29 cellular contexts compared by ENCODE assay signal in genomic region chr3:43613980-43614379, GRCh38.
"Had no signal": no experiment of that assay in that cellular context is flagged by ENCODE, and none has a peak within 500 bp of the region (broad histone marks: within the 10 kb centered on the region; RNA-seq: fewer than 3 reads in every experiment).

No MANE protein-coding gene starts in this region.

- H3K9me3 ChIP-seq: colonic mucosa had no signal

- H3K36me3 ChIP-seq: colonic mucosa, WERI-Rb-1 had no signal

- H3K9me3 Mint-ChIP-seq: activated B cell treated with CpG ODN at 0.5 μM for 24 hours; activated CD8-positive, alpha-beta T cell treated with anti-CD3 and anti-CD28 coated beads for 36 hours; activated T-cell treated with anti-CD3 and anti-CD28 coated beads, Interleukin-2, amount 50 U/mL, for 4 hours; activated T-helper 17 cell treated with anti-CD3 and anti-CD28 coated beads, Interleukin-2, amount 50 U/mL, for 72 hours; endodermal cell; T-helper 2 cell treated with Interferon-gamma antibody and Interleukin-4, amounts not matched to agents 5 μg/mL and 100 μg/mL, for 36 hours had no signal

- H3K4me1 Mint-ChIP-seq: activated B cell treated with CpG ODN at 0.5 μM for 24 hours; activated T-helper 17 cell treated with anti-CD3 and anti-CD28 coated beads, Interleukin-2, amount 50 U/mL, for 72 hours had no signal

- H3K27me3 Mint-ChIP-seq: activated B cell treated with CpG ODN at 0.5 μM for 24 hours; activated CD8-positive, alpha-beta T cell treated with anti-CD3 and anti-CD28 coated beads for 36 hours; activated naive CD8-positive, alpha-beta T cell; activated T-helper 17 cell treated with anti-CD3 and anti-CD28 coated beads, Interleukin-2, amount 50 U/mL, for 72 hours; T-helper 17 cell had no signal

- H3K27me3 ChIP-seq: colonic mucosa had no signal

- ATAC-seq: activated CD4-positive, CD25-positive, alpha-beta regulatory T cell treated with anti-CD3 and anti-CD28 coated beads, Interleukin-2, amount 50 U/mL, for 24 hours; activated CD8-positive, alpha-beta T cell treated with anti-CD3 and anti-CD28 coated beads for 36 hours; activated T-cell treated with anti-CD3 and anti-CD28 coated beads, Interleukin-2, amount 50 U/mL, for 4 hours; activated T-helper 17 cell treated with anti-CD3 and anti-CD28 coated beads, Interleukin-2, amount 50 U/mL, for 72 hours; esophagus mucosa; T-helper 17 cell had no signal

- H3K4me3 Mint-ChIP-seq: activated B cell treated with CpG ODN at 0.5 μM for 24 hours; activated CD8-positive, alpha-beta T cell treated with anti-CD3 and anti-CD28 coated beads for 36 hours; activated naive CD8-positive, alpha-beta T cell; activated T-cell treated with anti-CD3 and anti-CD28 coated beads, Interleukin-2, amount 50 U/mL, for 4 hours; activated T-helper 17 cell treated with anti-CD3 and anti-CD28 coated beads, Interleukin-2, amount 50 U/mL, for 72 hours; endodermal cell; T-helper 17 cell; T-helper 2 cell treated with Interferon-gamma antibody and Interleukin-4, amounts not matched to agents 5 μg/mL and 100 μg/mL, for 36 hours had no signal

- H3K4me3 ChIP-seq: colonic mucosa had no signal

- FAIRE-seq: astrocyte, frontal cortex had no signal

- DNase-seq: activated B cell treated with CpG ODN at 0.5 μM for 24 hours; activated CD4-positive, alpha-beta T cell treated with anti-CD3 and anti-CD28 coated beads for 48 hours; activated CD4-positive, alpha-beta T cell treated with anti-CD3 and anti-CD28 coated beads, Interleukin-2, amount 50 U/mL, for 1 hour; activated CD4-positive, alpha-beta T cell treated with anti-CD3 and anti-CD28 coated beads, Interleukin-2, amount 50 U/mL, for 48 hours; activated CD8-positive, alpha-beta memory T cell treated with anti-CD3 and anti-CD28 coated beads for 24 hours; activated CD8-positive, alpha-beta T cell treated with anti-CD3 and anti-CD28 coated beads for 36 hours; activated effector memory CD4-positive, alpha-beta T cell treated with Interleukin-2 at 50 U/mL for 16 hours; activated gamma-delta T cell treated with Interleukin-2 at 50 U/mL for 16 hours; activated naive CD4-positive, alpha-beta T cell treated with anti-CD3 and anti-CD28 coated beads, Interleukin-2, amount 50 U/mL, for 16 hours; activated naive CD4-positive, alpha-beta T cell treated with Interleukin-2 at 50 U/mL for 16 hours; activated T-cell treated with anti-CD3 and anti-CD28 coated beads, Interleukin-2, amount 50 U/mL, for 4 hours; amniotic stem cell; anterior cingulate cortex; caudate nucleus; colonic mucosa; effector memory CD4-positive, alpha-beta T cell; endodermal cell; foreskin fibroblast; T-helper 1 cell; T-helper 17 cell; T1000; WERI-Rb-1 had no signal

- H3K27ac Mint-ChIP-seq: activated B cell treated with CpG ODN at 0.5 μM for 24 hours; activated CD8-positive, alpha-beta T cell treated with anti-CD3 and anti-CD28 coated beads for 36 hours; activated naive CD8-positive, alpha-beta T cell; activated T-helper 17 cell treated with anti-CD3 and anti-CD28 coated beads, Interleukin-2, amount 50 U/mL, for 72 hours; endodermal cell; T-helper 17 cell; T-helper 2 cell treated with Interferon-gamma antibody and Interleukin-4, amounts not matched to agents 5 μg/mL and 100 μg/mL, for 36 hours had no signal

- H3K4me1 ChIP-seq: colonic mucosa had no signal

- H3K27ac ChIP-seq: colonic mucosa, WERI-Rb-1 had no signal
